20 cellular contexts compared by ENCODE assay signal in the genomic region with DNA sequence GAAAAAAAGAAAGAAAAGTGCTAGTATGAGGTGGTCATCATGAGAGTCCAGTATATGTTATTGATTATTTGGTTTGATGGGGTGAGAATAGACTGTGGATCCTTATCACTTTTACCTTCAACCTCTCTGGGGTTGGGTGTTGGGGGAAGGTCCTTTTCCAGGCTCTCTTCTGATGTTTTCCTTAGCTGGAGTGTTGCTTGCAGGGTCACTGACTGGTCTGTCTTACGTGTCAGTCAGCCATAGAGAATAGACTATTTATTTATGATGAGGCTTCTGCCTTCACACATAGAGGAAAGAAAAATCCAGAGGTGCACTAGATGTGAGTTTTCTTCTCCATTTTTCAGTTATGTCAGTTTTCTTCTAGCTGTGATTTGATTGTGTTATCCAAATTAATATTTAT. TPM values are rescaled to one million over a fixed set of nuclear protein-coding genes. Genes with fewer than 3 reads are reported as not detected.
"Had no signal": no experiment of that assay in that cellular context is flagged by ENCODE, and none has a peak within 500 bp of the region (broad histone marks: within the 10 kb centered on the region; RNA-seq: fewer than 3 reads in every experiment).

No MANE protein-coding gene starts in this region.

- DNase-seq: activated CD4-positive, alpha-beta T cell treated with anti-CD3 and anti-CD28 coated beads for 36 hours; activated CD8-positive, alpha-beta memory T cell treated with anti-CD3 and anti-CD28 coated beads, Interleukin-2, amount 50 U/mL, for 4 hours; activated CD8-positive, alpha-beta T cell treated with anti-CD3 and anti-CD28 coated beads for 36 hours; activated naive CD4-positive, alpha-beta T cell treated with anti-CD3 and anti-CD28 coated beads, Interleukin-2, amount 50 U/mL, for 16 hours; activated naive CD8-positive, alpha-beta T cell treated with anti-CD3 and anti-CD28 coated beads, Interleukin-2, amount 10 ng/mL, durations not matched to agents 7 days and 5 days; activated T-cell treated with anti-CD3 and anti-CD28 coated beads, Interleukin-2, amount 50 U/mL, for 72 hours; adrenal gland; anterior cingulate cortex; NCI-H1105; NCI-H187; NK-92 treated with Interleukin-12 subunit alpha and Interleukin-12 subunit beta, amount 100 ng/mL, for 24 hours; Right ventricle myocardium superior; T-helper 1 cell had no signal

- H3K4me3 ChIP-seq: adrenal gland, breast epithelium, SJCRH30 had no signal

- H3K36me3 Mint-ChIP-seq: activated naive CD8-positive, alpha-beta T cell treated with anti-CD3 and anti-CD28 coated beads, Interleukin-2, amount 10 ng/mL, durations not matched to agents 7 days and 5 days had no signal

- H3K9me3 Mint-ChIP-seq: activated CD8-positive, alpha-beta T cell treated with anti-CD3 and anti-CD28 coated beads for 36 hours; activated naive CD8-positive, alpha-beta T cell treated with anti-CD3 and anti-CD28 coated beads, Interleukin-2, amount 10 ng/mL, durations not matched to agents 7 days and 5 days; activated T-cell treated with anti-CD3 and anti-CD28 coated beads, Interleukin-2, amount 50 U/mL, for 72 hours; activated T-helper 2 cell treated with anti-CD3 and anti-CD28 coated beads, Interferon-gamma antibody, Interleukin-2, Interleukin-4, amounts not matched to agents 10 μg/mL and 5 μg/mL and 100 μg/mL, durations not matched to agents 14 hours and 24 hours and 36 hours had no signal

- ATAC-seq: activated CD4-positive, alpha-beta T cell treated with anti-CD3 and anti-CD28 coated beads for 36 hours; activated CD8-positive, alpha-beta T cell treated with anti-CD3 and anti-CD28 coated beads for 36 hours; activated T-cell treated with anti-CD3 and anti-CD28 coated beads, Interleukin-2, amount 50 U/mL, for 72 hours; Panc1 had no signal

- H3K27ac Mint-ChIP-seq: activated CD4-positive, alpha-beta T cell treated with anti-CD3 and anti-CD28 coated beads for 36 hours; activated CD8-positive, alpha-beta T cell treated with anti-CD3 and anti-CD28 coated beads for 36 hours; activated naive CD8-positive, alpha-beta T cell treated with anti-CD3 and anti-CD28 coated beads, Interleukin-2, amount 10 ng/mL, durations not matched to agents 7 days and 5 days; activated T-cell treated with anti-CD3 and anti-CD28 coated beads, Interleukin-2, amount 50 U/mL, for 72 hours; activated T-helper 2 cell treated with anti-CD3 and anti-CD28 coated beads, Interferon-gamma antibody, Interleukin-2, Interleukin-4, amounts not matched to agents 10 μg/mL and 5 μg/mL and 100 μg/mL, durations not matched to agents 14 hours and 24 hours and 36 hours had no signal

- H3K4me3 Mint-ChIP-seq: activated CD4-positive, alpha-beta T cell treated with anti-CD3 and anti-CD28 coated beads for 36 hours; activated CD8-positive, alpha-beta T cell treated with anti-CD3 and anti-CD28 coated beads for 36 hours; activated naive CD8-positive, alpha-beta T cell treated with anti-CD3 and anti-CD28 coated beads, Interleukin-2, amount 10 ng/mL, durations not matched to agents 7 days and 5 days; activated T-cell treated with anti-CD3 and anti-CD28 coated beads, Interleukin-2, amount 50 U/mL, for 72 hours had no signal

- H3K9me3 ChIP-seq: adrenal gland, breast epithelium, SJCRH30, SK-N-SH had no signal

- H3K27me3 ChIP-seq: adrenal gland, breast epithelium had no signal

- H3K4me2 ChIP-seq: SK-N-SH had no signal

- H3K4me1 Mint-ChIP-seq: activated CD4-positive, alpha-beta T cell treated with anti-CD3 and anti-CD28 coated beads for 36 hours; activated naive CD8-positive, alpha-beta T cell treated with anti-CD3 and anti-CD28 coated beads, Interleukin-2, amount 10 ng/mL, durations not matched to agents 7 days and 5 days had no signal

- H3K9ac ChIP-seq: SK-N-SH had no signal

- H3K27ac ChIP-seq: adrenal gland, breast epithelium, RWPE1, SJCRH30, VCaP had no signal

- H3K4me1 ChIP-seq: breast epithelium, SJCRH30 had no signal

- H3K36me3 ChIP-seq: adrenal gland, breast epithelium, SJCRH30 had no signal

RNA-seq across cellular contexts. Expression of a gene that starts 36.5 kb away (rescaled TPM):
- total RNA-seq: SJCRH30 had no signal
